ENCODE assay signal across 1 cellular context in genomic region chr2:216416571-216417307, GRCh38.
TF ChIP-seq lines count a peak whose summit lies in the region.

No MANE protein-coding gene starts in this region.

TF ChIP-seq in K562, 482 proteins besides CTCF, POLR2A, EP300 and RAD21 (continued from another document and continues in another):
- TF ChIP-seq CHD7 (IDR thresholded peaks at IDR 0.05; ENCODE audit: low read depth, low read length) (no peak), MCM3 (IDR thresholded peaks at IDR 0.05) (no peak), ASH1L (IDR thresholded peaks at IDR 0.05; ENCODE audit: borderline replicate concordance, low read depth, partially characterized antibody) (no peak), MYNN (IDR thresholded peaks at IDR 0.05) (no peak), MYNN (CRISPR knock-in tag; IDR thresholded peaks at IDR 0.05) (no peak), POLR2B (IDR thresholded peaks at IDR 0.05; ENCODE audit: low read depth, partially characterized antibody) (no peak), KAT8 (IDR thresholded peaks at IDR 0.05; ENCODE audit: low read depth) (no peak), ZNF766 (CRISPR knock-in tag; conservative IDR thresholded peaks at IDR 0.05) (no peak), NFATC3 (IDR thresholded peaks at IDR 0.05) (no peak), ZNF586 (CRISPR knock-in tag; conservative IDR thresholded peaks at IDR 0.05) (no peak), KLF13 (tag; IDR thresholded peaks at IDR 0.05; ENCODE audit: borderline replicate concordance, low read depth) (no peak), E2F3 (CRISPR knock-in tag; IDR thresholded peaks at IDR 0.05) (no peak), NELFE (IDR thresholded peaks at IDR 0.05; ENCODE audit: insufficient read depth, insufficient read length) (no peak), POLR2H (tag; IDR thresholded peaks at IDR 0.05; ENCODE audit: low read depth) (no peak), GABPB1 (CRISPR knock-in tag; IDR thresholded peaks at IDR 0.05) (no peak), ARID1B (IDR thresholded peaks at IDR 0.05) (peak; percentile 96), HDAC3 (IDR thresholded peaks at IDR 0.05; ENCODE audit: borderline replicate concordance, partially characterized antibody) (peak; percentile 53), ARID2 (IDR thresholded peaks at IDR 0.05) (no peak), SREBF1 (IDR thresholded peaks at IDR 0.05; ENCODE audit: borderline replicate concordance, low read depth, low read length) (no peak), HDAC6 (IDR thresholded peaks at IDR 0.05; ENCODE audit: low read depth, low read length) (no peak), MTF1 (CRISPR knock-in tag; IDR thresholded peaks at IDR 0.05; ENCODE audit: borderline replicate concordance) (no peak), SMARCB1 (IDR thresholded peaks at IDR 0.05; ENCODE audit: insufficient read length, low read depth) (no peak), PML (IDR thresholded peaks at IDR 0.05; ENCODE audit: low read length) (peak; percentile 84), YY1 (IDR thresholded peaks at IDR 0.05; ENCODE audit: borderline replicate concordance in 1 of 3, control insufficient read depth in 1 of 3, extremely low read depth in 1 of 3, insufficient read depth in 3 of 3, insufficient read length in 1 of 3, insufficient replicate concordance in 2 of 3, low read depth in 1 of 3, low read length in 2 of 3) (no peak), ZKSCAN3 (CRISPR knock-in tag; IDR thresholded peaks at IDR 0.05) (no peak), NRF1 (conservative IDR thresholded peaks at IDR 0.05 in 1 of 2, IDR thresholded peaks at IDR 0.05 in 1 of 2) (no peak), ZNF507 (tag; conservative IDR thresholded peaks at IDR 0.05) (no peak), ZBTB34 (CRISPR knock-in tag; IDR thresholded peaks at IDR 0.05) (no peak), HBP1 (CRISPR knock-in tag; IDR thresholded peaks at IDR 0.05) (no peak), HMG20A (CRISPR knock-in tag; conservative IDR thresholded peaks at IDR 0.05) (no peak), NR2F6 (CRISPR knock-in tag; IDR thresholded peaks at IDR 0.05) (no peak), NFRKB (IDR thresholded peaks at IDR 0.05; ENCODE audit: low read depth) (0 out of 2 replicates have a peak, but pooled peaks have one; percentile 36)
- TF ChIP-seq, protein P1, sequence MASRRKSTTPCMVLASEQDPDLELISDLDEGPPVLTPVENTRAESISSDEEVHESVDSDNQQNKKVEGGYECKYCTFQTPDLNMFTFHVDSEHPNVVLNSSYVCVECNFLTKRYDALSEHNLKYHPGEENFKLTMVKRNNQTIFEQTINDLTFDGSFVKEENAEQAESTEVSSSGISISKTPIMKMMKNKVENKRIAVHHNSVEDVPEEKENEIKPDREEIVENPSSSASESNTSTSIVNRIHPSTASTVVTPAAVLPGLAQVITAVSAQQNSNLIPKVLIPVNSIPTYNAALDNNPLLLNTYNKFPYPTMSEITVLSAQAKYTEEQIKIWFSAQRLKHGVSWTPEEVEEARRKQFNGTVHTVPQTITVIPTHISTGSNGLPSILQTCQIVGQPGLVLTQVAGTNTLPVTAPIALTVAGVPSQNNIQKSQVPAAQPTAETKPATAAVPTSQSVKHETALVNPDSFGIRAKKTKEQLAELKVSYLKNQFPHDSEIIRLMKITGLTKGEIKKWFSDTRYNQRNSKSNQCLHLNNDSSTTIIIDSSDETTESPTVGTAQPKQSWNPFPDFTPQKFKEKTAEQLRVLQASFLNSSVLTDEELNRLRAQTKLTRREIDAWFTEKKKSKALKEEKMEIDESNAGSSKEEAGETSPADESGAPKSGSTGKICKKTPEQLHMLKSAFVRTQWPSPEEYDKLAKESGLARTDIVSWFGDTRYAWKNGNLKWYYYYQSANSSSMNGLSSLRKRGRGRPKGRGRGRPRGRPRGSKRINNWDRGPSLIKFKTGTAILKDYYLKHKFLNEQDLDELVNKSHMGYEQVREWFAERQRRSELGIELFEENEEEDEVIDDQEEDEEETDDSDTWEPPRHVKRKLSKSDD (conservative IDR thresholded peaks at IDR 0.05; ENCODE audit: low read length): no peak
- TF ChIP-seq, protein P2, sequence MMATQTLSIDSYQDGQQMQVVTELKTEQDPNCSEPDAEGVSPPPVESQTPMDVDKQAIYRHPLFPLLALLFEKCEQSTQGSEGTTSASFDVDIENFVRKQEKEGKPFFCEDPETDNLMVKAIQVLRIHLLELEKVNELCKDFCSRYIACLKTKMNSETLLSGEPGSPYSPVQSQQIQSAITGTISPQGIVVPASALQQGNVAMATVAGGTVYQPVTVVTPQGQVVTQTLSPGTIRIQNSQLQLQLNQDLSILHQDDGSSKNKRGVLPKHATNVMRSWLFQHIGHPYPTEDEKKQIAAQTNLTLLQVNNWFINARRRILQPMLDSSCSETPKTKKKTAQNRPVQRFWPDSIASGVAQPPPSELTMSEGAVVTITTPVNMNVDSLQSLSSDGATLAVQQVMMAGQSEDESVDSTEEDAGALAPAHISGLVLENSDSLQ (IDR thresholded peaks at IDR 0.05): 0 out of 2 replicates have a peak, but pooled peaks have one; percentile 34
- TF ChIP-seq, protein P3, sequence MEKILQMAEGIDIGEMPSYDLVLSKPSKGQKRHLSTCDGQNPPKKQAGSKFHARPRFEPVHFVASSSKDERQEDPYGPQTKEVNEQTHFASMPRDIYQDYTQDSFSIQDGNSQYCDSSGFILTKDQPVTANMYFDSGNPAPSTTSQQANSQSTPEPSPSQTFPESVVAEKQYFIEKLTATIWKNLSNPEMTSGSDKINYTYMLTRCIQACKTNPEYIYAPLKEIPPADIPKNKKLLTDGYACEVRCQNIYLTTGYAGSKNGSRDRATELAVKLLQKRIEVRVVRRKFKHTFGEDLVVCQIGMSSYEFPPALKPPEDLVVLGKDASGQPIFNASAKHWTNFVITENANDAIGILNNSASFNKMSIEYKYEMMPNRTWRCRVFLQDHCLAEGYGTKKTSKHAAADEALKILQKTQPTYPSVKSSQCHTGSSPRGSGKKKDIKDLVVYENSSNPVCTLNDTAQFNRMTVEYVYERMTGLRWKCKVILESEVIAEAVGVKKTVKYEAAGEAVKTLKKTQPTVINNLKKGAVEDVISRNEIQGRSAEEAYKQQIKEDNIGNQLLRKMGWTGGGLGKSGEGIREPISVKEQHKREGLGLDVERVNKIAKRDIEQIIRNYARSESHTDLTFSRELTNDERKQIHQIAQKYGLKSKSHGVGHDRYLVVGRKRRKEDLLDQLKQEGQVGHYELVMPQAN (IDR thresholded peaks at IDR 0.05; ENCODE audit: borderline replicate concordance): no peak
- TF ChIP-seq, protein P4, sequence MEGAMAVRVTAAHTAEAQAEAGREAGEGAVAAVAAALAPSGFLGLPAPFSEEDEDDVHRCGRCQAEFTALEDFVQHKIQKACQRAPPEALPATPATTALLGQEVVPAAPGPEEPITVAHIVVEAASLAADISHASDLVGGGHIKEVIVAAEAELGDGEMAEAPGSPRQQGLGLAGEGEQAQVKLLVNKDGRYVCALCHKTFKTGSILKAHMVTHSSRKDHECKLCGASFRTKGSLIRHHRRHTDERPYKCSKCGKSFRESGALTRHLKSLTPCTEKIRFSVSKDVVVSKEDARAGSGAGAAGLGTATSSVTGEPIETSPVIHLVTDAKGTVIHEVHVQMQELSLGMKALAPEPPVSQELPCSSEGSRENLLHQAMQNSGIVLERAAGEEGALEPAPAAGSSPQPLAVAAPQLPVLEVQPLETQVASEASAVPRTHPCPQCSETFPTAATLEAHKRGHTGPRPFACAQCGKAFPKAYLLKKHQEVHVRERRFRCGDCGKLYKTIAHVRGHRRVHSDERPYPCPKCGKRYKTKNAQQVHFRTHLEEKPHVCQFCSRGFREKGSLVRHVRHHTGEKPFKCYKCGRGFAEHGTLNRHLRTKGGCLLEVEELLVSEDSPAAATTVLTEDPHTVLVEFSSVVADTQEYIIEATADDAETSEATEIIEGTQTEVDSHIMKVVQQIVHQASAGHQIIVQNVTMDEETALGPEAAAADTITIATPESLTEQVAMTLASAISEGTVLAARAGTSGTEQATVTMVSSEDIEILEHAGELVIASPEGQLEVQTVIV (CRISPR knock-in tag; IDR thresholded peaks at IDR 0.05; ENCODE audit: borderline replicate concordance): no peak
- TF ChIP-seq, protein P5, sequence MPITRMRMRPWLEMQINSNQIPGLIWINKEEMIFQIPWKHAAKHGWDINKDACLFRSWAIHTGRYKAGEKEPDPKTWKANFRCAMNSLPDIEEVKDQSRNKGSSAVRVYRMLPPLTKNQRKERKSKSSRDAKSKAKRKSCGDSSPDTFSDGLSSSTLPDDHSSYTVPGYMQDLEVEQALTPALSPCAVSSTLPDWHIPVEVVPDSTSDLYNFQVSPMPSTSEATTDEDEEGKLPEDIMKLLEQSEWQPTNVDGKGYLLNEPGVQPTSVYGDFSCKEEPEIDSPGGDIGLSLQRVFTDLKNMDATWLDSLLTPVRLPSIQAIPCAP (CRISPR knock-in tag; IDR thresholded peaks at IDR 0.05; ENCODE audit: borderline replicate concordance): no peak
